Comparison of ENCODE assay signal across 14 cellular contexts in genomic region chr7:1247527-1248041, GRCh38. TPM values are rescaled to one million over a fixed set of nuclear protein-coding genes. Genes with fewer than 3 reads are reported as not detected.
DNase-seq lines count a peak whose midpoint lies in the region; ATAC-seq and TF ChIP-seq lines count a peak whose summit lies in the region.
"Had no signal": no experiment of that assay in that cellular context is flagged by ENCODE, and none has a peak within 500 bp of the region (broad histone marks: within the 10 kb centered on the region; RNA-seq: fewer than 3 reads in every experiment).

No MANE protein-coding gene starts in this region.

- peaks cover 15% of the 10 kb centered on the region for H3F3A ChIP-seq in GM23338 (replicated peaks; ENCODE audit: low read depth)

- DNase-seq in NCI-H345 (lab: John Stamatoyannopoulos, UW), result peak; percentile 52
- no peak for DNase-seq in NCI-H345 treated with DMSO at 0.1 percent for 48 hours (lab: John Stamatoyannopoulos, UW; ENCODE audit: unreplicated experiment)
- DNase-seq in GM23338 (ENCODE audit: low spot score), result no peak
- DNase-seq in T-helper 17 cell, result no peak
- peak in 1 of 9 donors; percentile 23 for DNase-seq in naive thymus-derived CD4-positive, alpha-beta T cell
- no peak for DNase-seq in stimulated activated CD4-positive, alpha-beta T cell treated with anti-CD3 and anti-CD28 coated beads, Interleukin-4, amount 100 ng/mL, for 24 hours
- DNase-seq: activated naive CD4-positive, alpha-beta T cell treated with Interleukin-2 at 50 U/mL for 16 hours; MV-4-11; PC-3; small intestine; trophoblast cell had no signal

- no peaks in the 10 kb centered on the region for H3K36me3 ChIP-seq in GM23338 (ENCODE audit: insufficient read depth)
- no peaks in the 10 kb centered on the region for H3K36me3 ChIP-seq in naive thymus-derived CD4-positive, alpha-beta T cell (ENCODE audit: control insufficient read depth in 2 of 3, insufficient read depth in 3 of 3, low read length in 3 of 3)

- H3K4me1 Mint-ChIP-seq in GM23338 (peaks cover 25% of the 10 kb centered on the region), T-helper 17 cell (peaks cover 10% of the 10 kb centered on the region)
- peaks cover 0 to 41% (median 23%) of the 10 kb centered on the region in 7 donors for H3K4me1 Mint-ChIP-seq in naive thymus-derived CD4-positive, alpha-beta T cell

- peak in 1 of 2 experiments; percentile 7; a peak in 1 of 4 replicates for TF ChIP-seq CTCF in GM23338 (conservative IDR thresholded peaks at IDR 0.05; ENCODE audit: low read depth in 2 of 2)

- H3K36me3 Mint-ChIP-seq in GM23338 (ENCODE audit: low read depth) (no peaks in the 10 kb centered on the region), T-helper 17 cell (ENCODE audit: low read depth) (peaks cover 6% of the 10 kb centered on the region)
- H3K36me3 Mint-ChIP-seq in naive thymus-derived CD4-positive, alpha-beta T cell, result no peaks in the 10 kb centered on the region

- H3K27me3 Mint-ChIP-seq in GM23338 (ENCODE audit: insufficient read depth, low read depth, poor library complexity) (peaks cover 80% of the 10 kb centered on the region), T-helper 17 cell (peaks cover 68% of the 10 kb centered on the region)
- peaks cover 63 to 81% (median 66%) of the 10 kb centered on the region in 5 donors for H3K27me3 Mint-ChIP-seq in naive thymus-derived CD4-positive, alpha-beta T cell

- CTCF ChIA-PET in naive thymus-derived CD4-positive, alpha-beta T cell (lab: Charles Lee), result no interaction called here

- peak overlapping the region; percentile 38; the same call in 1 of the 2 replicates for H3K4me3 ChIP-seq in GM23338
- H3K4me3 ChIP-seq in naive thymus-derived CD4-positive, alpha-beta T cell (ENCODE audit: low read length), result no peak overlapping the region

- intact Hi-C loops in naive thymus-derived CD4-positive, alpha-beta T cell (cut with micrococcal nuclease), result no loop called here

- no peaks in the 10 kb centered on the region for H3K9me2 ChIP-seq in GM23338 (ENCODE audit: insufficient read depth)

- no peaks in the 10 kb centered on the region for H3K79me2 ChIP-seq in GM23338 (replicated peaks; ENCODE audit: insufficient read depth)

- peaks cover 80% of the 10 kb centered on the region for H3K27me3 ChIP-seq in GM23338 (ENCODE audit: insufficient read depth)
- H3K27me3 ChIP-seq in naive thymus-derived CD4-positive, alpha-beta T cell (ENCODE audit: control insufficient read depth in 2 of 2, insufficient read depth in 2 of 2, low read length in 2 of 2), result peaks cover 10 to 31% of the 10 kb centered on the region in 2 donors

- H3K4me1 ChIP-seq in GM23338 (ENCODE audit: insufficient read depth), result peaks cover 42% of the 10 kb centered on the region
- peaks cover 3 to 9% of the 10 kb centered on the region in 2 donors for H3K4me1 ChIP-seq in naive thymus-derived CD4-positive, alpha-beta T cell (ENCODE audit: control insufficient read depth in 2 of 2, insufficient read depth in 2 of 2, low read length in 2 of 2)

- H4K20me1 ChIP-seq in GM23338 (replicated peaks; ENCODE audit: insufficient read depth), result peaks cover 18% of the 10 kb centered on the region; the same call in 1 of the 2 replicates

- H3K4me3 Mint-ChIP-seq in GM23338, result no peak overlapping the region
- H3K4me3 Mint-ChIP-seq in T-helper 17 cell, result peak overlapping the region; percentile 77
- peak overlapping the region in 2 of 10 donors; percentile 22 to 65 for H3K4me3 Mint-ChIP-seq in naive thymus-derived CD4-positive, alpha-beta T cell
- H3K4me3 Mint-ChIP-seq: T-helper 2 cell treated with Interferon-gamma antibody and Interleukin-4, amounts not matched to agents 5 μg/mL and 100 μg/mL, for 36 hours had no signal

- POLR2A ChIA-PET in naive thymus-derived CD4-positive, alpha-beta T cell (lab: Charles Lee), result no interaction called here

- H3K27ac Mint-ChIP-seq in GM23338 (no peak overlapping the region), T-helper 17 cell (peak overlapping the region; percentile 24)
- no peak overlapping the region for H3K27ac Mint-ChIP-seq in naive thymus-derived CD4-positive, alpha-beta T cell
- H3K27ac Mint-ChIP-seq: T-helper 2 cell treated with Interferon-gamma antibody and Interleukin-4, amounts not matched to agents 5 μg/mL and 100 μg/mL, for 36 hours had no signal

- H3K9me3 ChIP-seq in T-helper 17 cell (ENCODE audit: control insufficient read depth, low read length, poor library complexity, severe bottlenecking), result no peaks in the 10 kb centered on the region
- H3K9me3 ChIP-seq in naive thymus-derived CD4-positive, alpha-beta T cell (ENCODE audit: control insufficient read depth in 2 of 3, low read length in 3 of 3), result peaks cover 0 to 4% (median 0%) of the 10 kb centered on the region in 3 experiments

- H3K27ac ChIP-seq in GM23338 (ENCODE audit: low read depth), result no peak overlapping the region
- no peak overlapping the region for H3K27ac ChIP-seq in naive thymus-derived CD4-positive, alpha-beta T cell (ENCODE audit: low read depth, low read length)

- no peaks in the 10 kb centered on the region; the same call in 2 of the 3 replicates for H3K9me3 Mint-ChIP-seq in GM23338
- H3K9me3 Mint-ChIP-seq in naive thymus-derived CD4-positive, alpha-beta T cell, result peaks cover 0 to 1% (median 0%) of the 10 kb centered on the region in 11 donors
- H3K9me3 Mint-ChIP-seq: T-helper 2 cell treated with Interferon-gamma antibody and Interleukin-4, amounts not matched to agents 5 μg/mL and 100 μg/mL, for 36 hours had no signal

- ATAC-seq in GM23338 (peak; percentile 17), T-helper 17 cell (peak; percentile 54), HG02678 (IDR thresholded peaks at IDR 0.05; ENCODE audit: unreplicated experiment) (no peak), HG02642 (IDR thresholded peaks at IDR 0.05; ENCODE audit: poor library complexity, unreplicated experiment) (no peak)
- peak; percentile 47 for ATAC-seq in naive thymus-derived CD4-positive, alpha-beta T cell

- peak overlapping the region; percentile 74 for H3K4me2 ChIP-seq in GM23338

- no peak overlapping the region for H2AFZ ChIP-seq in GM23338

TF ChIP-seq in GM23338, 12 proteins besides CTCF, POLR2A, EP300 and RAD21 (continues in another document):
- TF ChIP-seq ZNF462 (CRISPR knock-in tag; IDR thresholded peaks at IDR 0.05) (no peak), CREB1 (CRISPR knock-in tag; IDR thresholded peaks at IDR 0.05; ENCODE audit: low read depth) (peak; percentile 39), EZH2phosphoT487 (IDR thresholded peaks at IDR 0.05; ENCODE audit: unreplicated experiment) (no peak)

RNA-seq across cellular contexts. Expression of gene UNCX, which starts 14.9 kb away (rescaled TPM):
- total RNA-seq in GM23338 (2014; rRNA removed; shearing (Covaris generic)), result not detected in 2 replicates
- polyA plus RNA-seq in GM23338 (2016; fragmentation: Nextera tagmentation; extraction: Ambion mirVana), result not detected in 2 replicates
- total RNA-seq in T-helper 17 cell, result not detected
- not detected for total RNA-seq in naive thymus-derived CD4-positive, alpha-beta T cell
- not detected for polyA plus RNA-seq in naive thymus-derived CD4-positive, alpha-beta T cell
- total RNA-seq: PC-3 had no signal
- polyA plus RNA-seq: small intestine had no signal

Comparison
In these comparisons a context has a peak if more than half of its experiments do, and no peak if none do; other contexts are left out.
1. ATAC-seq: peak in GM23338 (single experiment), T-helper 17 cell (single experiment) and naive thymus-derived CD4-positive, alpha-beta T cell (single experiment); none in HG02678 (single experiment) and HG02642 (single experiment).